11 cellular contexts compared by ENCODE assay signal in the genomic region with DNA sequence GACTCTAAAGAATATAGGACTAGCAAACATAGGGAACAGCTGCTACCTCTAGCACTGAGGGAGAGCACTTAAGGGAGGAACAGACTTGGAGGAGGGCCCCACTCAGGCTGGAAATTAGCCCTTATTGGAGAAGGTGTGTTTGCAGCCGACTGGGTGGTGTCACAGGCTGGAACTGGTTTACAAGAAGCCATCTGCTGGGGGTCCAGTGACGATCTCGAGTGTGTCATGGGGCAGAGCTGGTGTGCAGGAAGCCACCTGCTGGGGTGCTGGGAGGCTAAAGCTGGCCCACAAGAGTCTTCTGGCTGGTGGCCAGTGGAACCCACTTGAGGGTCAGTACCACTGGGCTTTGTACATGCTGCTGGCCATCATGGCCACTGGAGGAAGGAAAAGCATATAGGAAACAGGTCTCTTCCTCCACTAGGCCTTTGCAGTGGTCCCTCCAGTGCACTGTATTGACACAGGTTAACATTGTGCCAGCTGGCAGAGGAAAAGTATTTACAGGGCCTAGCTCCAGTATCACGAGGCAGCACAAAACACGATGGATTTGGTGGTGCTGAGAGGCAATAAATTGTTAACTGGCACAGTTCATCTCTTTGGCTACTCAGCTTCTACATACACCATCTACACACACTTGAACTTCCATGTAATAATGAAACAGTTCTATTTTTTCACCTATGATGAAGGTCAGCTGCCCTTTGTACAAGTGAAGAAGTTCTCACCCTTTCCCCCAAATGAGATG. TPM values are rescaled to one million over a fixed set of nuclear protein-coding genes. Genes with fewer than 3 reads are reported as not detected.
DNase-seq lines count a peak whose midpoint lies in the region; ATAC-seq and TF ChIP-seq lines count a peak whose summit lies in the region.
"Had no signal": no experiment of that assay in that cellular context is flagged by ENCODE, and none has a peak within 500 bp of the region (broad histone marks: within the 10 kb centered on the region; RNA-seq: fewer than 3 reads in every experiment).

No MANE protein-coding gene starts in this region.

- intact Hi-C loops in left colon (cut with DNase I, micrococcal nuclease): no loop called here

- no peaks in the 10 kb centered on the region for H3K9me3 Mint-ChIP-seq in endothelial cell (ENCODE audit: unreplicated experiment)
- H3K9me3 Mint-ChIP-seq: CD4-positive, alpha-beta T cell had no signal

- no peak overlapping the region for H3K4me3 Mint-ChIP-seq in endothelial cell (ENCODE audit: unreplicated experiment)
- H3K4me3 Mint-ChIP-seq: CD4-positive, alpha-beta T cell had no signal

- no peaks in the 10 kb centered on the region for H3K27me3 Mint-ChIP-seq in endothelial cell (ENCODE audit: unreplicated experiment)
- H3K27me3 Mint-ChIP-seq: CD4-positive, alpha-beta T cell had no signal

- DNase-seq in COLO668 (lab: John Stamatoyannopoulos, UW; ENCODE audit: unreplicated experiment) (peak; percentile 66), SHP77 (lab: John Stamatoyannopoulos, UW) (peak; percentile 70 to 81), left colon (peak in 1 of 2 donors; percentile 48), HuH-7 (ENCODE audit: low spot score) (no peak), endothelial cell (ENCODE audit: low spot score) (no peak)
- no peak for DNase-seq in stimulated activated CD4-positive, alpha-beta T cell treated with anti-CD3 and anti-CD28 coated beads, Interleukin-4, amount 100 ng/mL, for 4 hours
- DNase-seq: CD4-positive, alpha-beta T cell; islet precursor cell; upper lobe of left lung had no signal

- no peak for TF ChIP-seq CTCF in endothelial cell (IDR thresholded peaks at IDR 0.05; ENCODE audit: unreplicated experiment)

- no peak overlapping the region for H3K27ac Mint-ChIP-seq in endothelial cell (ENCODE audit: unreplicated experiment)
- H3K27ac Mint-ChIP-seq: CD4-positive, alpha-beta T cell had no signal

- H3K36me3 Mint-ChIP-seq in endothelial cell (ENCODE audit: low read depth, unreplicated experiment): no peaks in the 10 kb centered on the region

- peaks cover 2% of the 10 kb centered on the region for H3K4me1 Mint-ChIP-seq in endothelial cell (ENCODE audit: unreplicated experiment)

- ATAC-seq in HG02571 (IDR thresholded peaks at IDR 0.05; ENCODE audit: unreplicated experiment) (peak; percentile 56), left colon (peak; percentile 35), HG02840 (IDR thresholded peaks at IDR 0.05; ENCODE audit: low FRiP score, unreplicated experiment) (no peak)

RNA-seq across cellular contexts. Expression of a gene that starts 43.6 kb away (rescaled TPM):
- total RNA-seq in left colon (10 to 100 TPM in 1 of 2 donors, 1 to 10 TPM in 1; 6.7 to 30.3 TPM), endothelial cell (ENCODE audit: unreplicated experiment) (11.8 TPM)

Comparison
In these comparisons a context has a peak if more than half of its experiments do, and no peak if none do; other contexts are left out.
1. DNase-seq: peak in COLO668 (single experiment) and SHP77 (2 of 2); none in HuH-7 (single experiment), stimulated activated CD4-positive, alpha-beta T cell treated with anti-CD3 and anti-CD28 coated beads, Interleukin-4, amount 100 ng/mL, for 4 hours (0 of 2) and endothelial cell (single experiment).